1 cellular context compared by ENCODE assay signal in the genomic region with DNA sequence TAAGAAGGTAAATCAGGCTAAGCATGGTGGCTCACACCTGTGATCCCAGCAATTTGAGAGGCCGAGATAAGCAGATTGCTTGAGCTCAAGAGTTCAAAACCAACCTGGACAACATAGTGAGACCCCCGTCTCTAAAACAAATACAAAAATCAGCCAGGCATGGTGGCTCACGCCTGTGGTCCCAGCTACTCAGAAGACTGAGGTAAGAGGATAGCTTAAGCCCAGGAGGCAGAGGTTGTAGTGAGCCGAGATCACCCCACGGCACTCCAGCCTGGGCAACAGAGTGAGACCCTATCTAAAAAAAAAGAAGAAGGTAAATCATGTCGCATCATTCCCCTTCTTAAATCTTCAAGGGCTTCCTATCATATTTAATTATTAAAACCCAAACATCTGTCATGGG.
A peak's percentile ranks its signal among the peaks of the same experiment; 100 is the strongest.
TF ChIP-seq lines count a peak whose summit lies in the region.

No MANE protein-coding gene starts in this region.

TF ChIP-seq in HEK293, 187 proteins besides CTCF, POLR2A, EP300 and RAD21:
- TF ChIP-seq ZSCAN30 (tag by site-specific recombination; IDR thresholded peaks at IDR 0.05) (no peak), ZNF121 (tag by site-specific recombination; IDR thresholded peaks at IDR 0.05) (peak; percentile 78)
